In genomic region chr1:161037661-161038522, GRCh38 we compare ENCODE assay signal across 8 cellular contexts. TPM values are rescaled to one million over a fixed set of nuclear protein-coding genes. Genes with fewer than 3 reads are reported as not detected.
A peak's percentile ranks its signal among the peaks of the same experiment; 100 is the strongest.
DNase-seq lines count a peak whose midpoint lies in the region; ATAC-seq and TF ChIP-seq lines count a peak whose summit lies in the region.

No MANE protein-coding gene starts in this region.

- CTCF ChIA-PET in activated CD4-positive, alpha-beta memory T cell treated with anti-CD3 and anti-CD28 coated beads, Interleukin-2, amount 10 ng/mL, durations not matched to agents 7 days and 5 days (lab: Charles Lee) = interaction anchor here (1.1 to 5.1 kb wide), 7 partner anchors 16 to 86 kb away, joined by 3 to 46 read pairs (median 6); partner anchors contain the start of genes F11R and KLHDC9

- peak overlapping the region; percentile 62 for H2AFZ ChIP-seq in smooth muscle cell (ENCODE audit: low read depth)

- H3K36me3 ChIP-seq in iPS DF 6.9 (ENCODE audit: control insufficient read depth, insufficient read depth, low read length) (peaks cover 18% of the 10 kb centered on the region), smooth muscle cell (ENCODE audit: low read depth) (no peaks in the 10 kb centered on the region)

- TF ChIP-seq CTCF in HL-60 (IDR thresholded peaks at IDR 0.05; ENCODE audit: insufficient read depth, low read length) (no peak), smooth muscle cell (IDR thresholded peaks at IDR 0.05; ENCODE audit: borderline replicate concordance, insufficient read depth, poor library complexity, severe bottlenecking) (no peak)

- H3K9me3 ChIP-seq in iPS DF 6.9 (ENCODE audit: control insufficient read depth, insufficient read depth, low read length) = no peaks in the 10 kb centered on the region
- H3K9me3 ChIP-seq in smooth muscle cell (replicated peaks; ENCODE audit: low read depth) = no peaks in the 10 kb centered on the region

- H3K27ac Mint-ChIP-seq in activated CD4-positive, alpha-beta memory T cell treated with anti-CD3 and anti-CD28 coated beads, Interleukin-2, amount 10 ng/mL, durations not matched to agents 7 days and 5 days = peak overlapping the region; percentile 21

- no peak for DNase-seq in HL-60 (ENCODE audit: low read depth in 1 of 2, low spot score in 1 of 2)
- DNase-seq in activated CD4-positive, alpha-beta memory T cell treated with anti-CD3 and anti-CD28 coated beads, Interleukin-2, amount 10 ng/mL, durations not matched to agents 7 days and 5 days = no peak
- DNase-seq in iPS DF 6.9 (ENCODE audit: low read depth, low spot score) = no peak
- DNase-seq in smooth muscle cell (lab: John Stamatoyannopoulos, UW; ENCODE audit: unreplicated experiment) = no peak
- no peak for DNase-seq in NCI-H1930 (lab: John Stamatoyannopoulos, UW)
- DNase-seq in A172 (ENCODE audit: low spot score) = no peak
- DNase-seq in posterior vena cava (ENCODE audit: low spot score) = no peak

- H3K4me1 ChIP-seq in iPS DF 6.9 (ENCODE audit: control insufficient read depth, insufficient read depth, low read length) (no peaks in the 10 kb centered on the region; the same call in 1 of the 2 replicates), smooth muscle cell (ENCODE audit: low read depth) (peaks cover 11% of the 10 kb centered on the region)

- peak overlapping the region; percentile 88 for H3K4me3 Mint-ChIP-seq in activated CD4-positive, alpha-beta memory T cell treated with anti-CD3 and anti-CD28 coated beads, Interleukin-2, amount 10 ng/mL, durations not matched to agents 7 days and 5 days

- intact Hi-C loops in posterior vena cava (cut with DNase I) = no loop called here

- no peak overlapping the region for H3K9ac ChIP-seq in smooth muscle cell (ENCODE audit: low read depth)

- peaks cover 42% of the 10 kb centered on the region for H3K36me3 Mint-ChIP-seq in activated CD4-positive, alpha-beta memory T cell treated with anti-CD3 and anti-CD28 coated beads, Interleukin-2, amount 10 ng/mL, durations not matched to agents 7 days and 5 days (ENCODE audit: low read depth)

- H4K20me1 ChIP-seq in smooth muscle cell (ENCODE audit: low read depth) = no peaks in the 10 kb centered on the region

- peaks cover 48% of the 10 kb centered on the region for H3K4me1 Mint-ChIP-seq in activated CD4-positive, alpha-beta memory T cell treated with anti-CD3 and anti-CD28 coated beads, Interleukin-2, amount 10 ng/mL, durations not matched to agents 7 days and 5 days

- POLR2A ChIA-PET in activated CD4-positive, alpha-beta memory T cell treated with anti-CD3 and anti-CD28 coated beads, Interleukin-2, amount 10 ng/mL, durations not matched to agents 7 days and 5 days (lab: Charles Lee) = interaction anchor here (0.9 to 3.7 kb wide), 8 partner anchors 9 to 95 kb away, joined by 3 to 30 read pairs (median 12); partner anchors contain the start of genes ARHGAP30, DEDD, F11R and KLHDC9

- no peaks in the 10 kb centered on the region for H3K9me3 Mint-ChIP-seq in activated CD4-positive, alpha-beta memory T cell treated with anti-CD3 and anti-CD28 coated beads, Interleukin-2, amount 10 ng/mL, durations not matched to agents 7 days and 5 days

- H3K27ac ChIP-seq in HL-60 (replicated peaks) = peak overlapping the region; percentile 63; the same call in 1 of the 2 replicates
- H3K27ac ChIP-seq in iPS DF 6.9 (ENCODE audit: low read length) = no peak overlapping the region
- no peak overlapping the region for H3K27ac ChIP-seq in smooth muscle cell (ENCODE audit: low read depth)

- WGBS in iPS DF 6.9 (ENCODE audit: insufficient coverage, insufficient read length) = no CpG with 5 or more reads among the region's 21 CpGs
- 52% methylated on average over 21 of the region's 21 CpGs for WGBS in smooth muscle cell (ENCODE audit: low lambda C conversion rate)

- H3K79me2 ChIP-seq in smooth muscle cell (ENCODE audit: low read depth) = no peaks in the 10 kb centered on the region

- no peaks in the 10 kb centered on the region for H3F3A ChIP-seq in smooth muscle cell (ENCODE audit: low read depth)

- no peaks in the 10 kb centered on the region for H3K27me3 Mint-ChIP-seq in activated CD4-positive, alpha-beta memory T cell treated with anti-CD3 and anti-CD28 coated beads, Interleukin-2, amount 10 ng/mL, durations not matched to agents 7 days and 5 days

- no peak for ATAC-seq in GM18858 (IDR thresholded peaks at IDR 0.05; ENCODE audit: unreplicated experiment)

- H3K4me3 ChIP-seq in HL-60 (replicated peaks; ENCODE audit: insufficient read depth, low read length) (peak overlapping the region; percentile 56), iPS DF 6.9 (ENCODE audit: low read length) (peak overlapping the region; percentile 58), smooth muscle cell (peak overlapping the region; percentile 63)

- peak overlapping the region; percentile 88 for H3K4me2 ChIP-seq in smooth muscle cell

- no peaks in the 10 kb centered on the region for H3K27me3 ChIP-seq in HL-60 (ENCODE audit: insufficient read depth, poor library complexity, severe bottlenecking)
- no peaks in the 10 kb centered on the region for H3K27me3 ChIP-seq in iPS DF 6.9 (ENCODE audit: control insufficient read depth, insufficient read depth, low read length)
- no peaks in the 10 kb centered on the region for H3K27me3 ChIP-seq in smooth muscle cell (ENCODE audit: low read depth)

RNA-seq across cellular contexts. Expression of gene TSTD1, which starts 0.9 kb away (rescaled TPM):
- total RNA-seq in activated CD4-positive, alpha-beta memory T cell treated with anti-CD3 and anti-CD28 coated beads, Interleukin-2, amount 10 ng/mL, durations not matched to agents 7 days and 5 days = 10 to 100 TPM; 56.1 to 63.8 TPM
- total RNA-seq in smooth muscle cell (11.5 and 48.0 TPM in 2 replicates), posterior vena cava (10 to 100 TPM in 1 of 2 donors, 1 to 10 TPM in 1; 4.5 to 12.5 TPM)
- 26.0 and 63.2 TPM in 2 replicates for polyA plus RNA-seq in smooth muscle cell
- total RNA-seq in A172 (2014; rRNA removed; shearing (Covaris generic)) = not detected in 2 replicates

RNA-seq across cellular contexts. Expression of gene USF1, which starts 7.9 kb away (rescaled TPM):
- 10 to 100 TPM; 67.4 to 68.0 TPM for total RNA-seq in activated CD4-positive, alpha-beta memory T cell treated with anti-CD3 and anti-CD28 coated beads, Interleukin-2, amount 10 ng/mL, durations not matched to agents 7 days and 5 days
- 47.0 and 51.7 TPM in 2 replicates for total RNA-seq in smooth muscle cell
- polyA plus RNA-seq in smooth muscle cell = 18.2 and 20.0 TPM in 2 replicates
- total RNA-seq in A172 (2014; rRNA removed; shearing (Covaris generic)) = 79.9 and 107 TPM in 2 replicates
- total RNA-seq in posterior vena cava = 10 to 100 TPM; 33.5 to 40.0 TPM

RNA-seq across cellular contexts. Expression of gene F11R, which starts 16.9 kb away (rescaled TPM):
- 10 to 100 TPM; 13.9 to 16.2 TPM for total RNA-seq in activated CD4-positive, alpha-beta memory T cell treated with anti-CD3 and anti-CD28 coated beads, Interleukin-2, amount 10 ng/mL, durations not matched to agents 7 days and 5 days
- total RNA-seq in smooth muscle cell (57.8 and 62.5 TPM in 2 replicates), posterior vena cava (10 to 100 TPM; 16.0 to 17.3 TPM)
- 26.4 and 35.6 TPM in 2 replicates for polyA plus RNA-seq in smooth muscle cell
- 7.3 and 9.2 TPM in 2 replicates for total RNA-seq in A172 (2014; rRNA removed; shearing (Covaris generic))

RNA-seq across cellular contexts. Expression of gene ARHGAP30, which starts 31.8 kb away (rescaled TPM):
- total RNA-seq in activated CD4-positive, alpha-beta memory T cell treated with anti-CD3 and anti-CD28 coated beads, Interleukin-2, amount 10 ng/mL, durations not matched to agents 7 days and 5 days = 100 to 1,000 TPM; 331 to 339 TPM
- total RNA-seq in smooth muscle cell (0.90 and 1.2 TPM in 2 replicates), posterior vena cava (10 to 100 TPM; 10.5 to 15.2 TPM)
- polyA plus RNA-seq in smooth muscle cell = 0.13 and 1.1 TPM in 2 replicates
- 0.07 and 0.38 TPM in 2 replicates for total RNA-seq in A172 (2014; rRNA removed; shearing (Covaris generic))

RNA-seq across cellular contexts. Expression of gene NECTIN4, which starts 51.5 kb away (rescaled TPM):
- not detected for total RNA-seq in activated CD4-positive, alpha-beta memory T cell treated with anti-CD3 and anti-CD28 coated beads, Interleukin-2, amount 10 ng/mL, durations not matched to agents 7 days and 5 days
- total RNA-seq in smooth muscle cell (18.2 and 27.6 TPM in 2 replicates), posterior vena cava (under 1 TPM in 1 of 2 donors, not detected in 1; 0.19 TPM)
- 12.7 and 32.8 TPM in 2 replicates for polyA plus RNA-seq in smooth muscle cell
- 1.6 and 2.2 TPM in 2 replicates for total RNA-seq in A172 (2014; rRNA removed; shearing (Covaris generic))
